8 cellular contexts compared by ENCODE assay signal in genomic region chr5:148482697-148483462, GRCh38.
A peak's percentile ranks its signal among the peaks of the same experiment; 100 is the strongest.
DNase-seq lines count a peak whose midpoint lies in the region; ATAC-seq, FAIRE-seq and TF ChIP-seq lines count a peak whose summit lies in the region.

No MANE protein-coding gene starts in this region.

- H3K27ac ChIP-seq in HL-60 (replicated peaks) (no peak overlapping the region), K562 (ENCODE audit: extremely low read depth, low read depth, low read length) (no peak overlapping the region; the same call in 2 of the 3 replicates)

- no peaks in the 10 kb centered on the region for H4K20me1 ChIP-seq in K562 (replicated peaks; ENCODE audit: control insufficient read depth, insufficient read depth, low read length)

- peak; percentile 0 for DNase-seq in CMK (ENCODE audit: low read depth)
- peak; percentile 10 to 64 for DNase-seq in HL-60 (ENCODE audit: low read depth in 1 of 2, low spot score in 1 of 2)
- DNase-seq in T-helper 2 cell, result peak; percentile 4 to 50 (median 28)
- peak; percentile 69 to 85 (median 75) for DNase-seq in K562 (ENCODE audit: extremely low read depth in 1 of 4, low spot score in 3 of 4)
- DNase-seq in islet precursor cell, result peak; percentile 84
- peak in 2 of 3 donors; percentile 17 to 38 for DNase-seq in stimulated activated CD4-positive, alpha-beta T cell treated with anti-CD3 and anti-CD28 coated beads, TNF-alpha, amount 100 ng/mL, for 1 hour (ENCODE audit: low read depth in 3 of 3, low spot score in 1 of 3)
- DNase-seq in NCI-H1417 (lab: John Stamatoyannopoulos, UW), result no peak

- H2AFZ ChIP-seq in K562 (ENCODE audit: low read depth, low read length), result peak overlapping the region; percentile 99

- no peak for TF ChIP-seq POLR2A in K562 (conservative IDR thresholded peaks at IDR 0.05)

- intact Hi-C loops in K562 (cut with micrococcal nuclease), result loop anchor here (1.0 to 2.0 kb wide), 2 partner anchors 38 to 204 kb away; no protein-coding TSS in a partner anchor

- H3K4me1 ChIP-seq in K562 (replicated peaks in 1 of 2; ENCODE audit: control insufficient read depth in 2 of 2, insufficient read depth in 2 of 2, low read length in 2 of 2), result peaks cover 0 to 5% of the 10 kb centered on the region in 2 experiments; a peak in 2 of 5 replicates

- POLR2A ChIA-PET in K562 (lab: Yijun Ruan, JAX), result no interaction called here

- TF ChIP-seq CTCF in HL-60 (IDR thresholded peaks at IDR 0.05; ENCODE audit: insufficient read depth, low read length) (peak; percentile 65), K562 (IDR thresholded peaks at IDR 0.05 in 2 of 3, conservative IDR thresholded peaks at IDR 0.05 in 1 of 3; ENCODE audit: insufficient read depth in 2 of 3, low read depth in 1 of 3, low read length in 3 of 3) (peak; percentile 78 to 94 (median 85))

- H3K4me3 ChIP-seq in HL-60 (replicated peaks; ENCODE audit: insufficient read depth, low read length) (no peak overlapping the region), K562 (peak overlapping the region; percentile 16)

- H3K9ac ChIP-seq in K562 (ENCODE audit: insufficient read depth in 1 of 2, low read depth in 2 of 2, low read length in 2 of 2), result peak overlapping the region; percentile 24 to 67; a peak in 2 of 4 replicates

- no peaks in the 10 kb centered on the region for H3K9me3 ChIP-seq in K562 (replicated peaks; ENCODE audit: control insufficient read depth, insufficient read depth, low read depth, low read length)

- peak; percentile 91 for FAIRE-seq in K562 (lab: Jason Lieb, UNC)

- CTCF ChIA-PET in K562 (lab: Yijun Ruan, JAX; ENCODE audit: low intra/inter-chr PET ratio), result interaction anchor here (0.6 to 1.7 kb wide), 2 partner anchors 22 to 248 kb away, joined by 3 to 4 read pairs; no protein-coding TSS in a partner anchor

- TF ChIP-seq RAD21 in K562 (CRISPR knock-in tag; conservative IDR thresholded peaks at IDR 0.05 in 1 of 2, IDR thresholded peaks at IDR 0.05 in 1 of 2), result peak; percentile 29 to 67; a peak in 3 of 4 replicates

- no peak for TF ChIP-seq EP300 in K562 (IDR thresholded peaks at IDR 0.05; ENCODE audit: low read length)

- BruUV-seq in K562 (replicated peaks; lab: Mats Ljungman, UMichigan), result no TSS peak

- H3K9me1 ChIP-seq in K562 (ENCODE audit: control insufficient read depth, insufficient read depth, low read length), result no peaks in the 10 kb centered on the region

- H3K27me3 ChIP-seq in HL-60 (ENCODE audit: insufficient read depth, poor library complexity, severe bottlenecking) (peaks cover 8% of the 10 kb centered on the region), K562 (ENCODE audit: control insufficient read depth in 2 of 2, insufficient read depth in 2 of 2, low read length in 2 of 2) (no peaks in the 10 kb centered on the region; a peak in 1 of 5 replicates)

- no peaks in the 10 kb centered on the region for H3K36me3 ChIP-seq in K562 (ENCODE audit: control insufficient read depth, insufficient read depth, low read length)

- WGBS in K562 (ENCODE audit: insufficient coverage, low coverage, missing lambda C conversion rate), result 2% methylated on average over 22 of the region's 22 CpGs

- no peaks in the 10 kb centered on the region for H3K79me2 ChIP-seq in K562 (ENCODE audit: control insufficient read depth, insufficient read depth, low read length)

- in situ Hi-C loops in K562 (cut with MboI), result no loop called here

- peak overlapping the region; percentile 86 for H3K4me2 ChIP-seq in K562 (ENCODE audit: insufficient read depth, low read length)

- ATAC-seq in GM19467 (IDR thresholded peaks at IDR 0.05; ENCODE audit: unreplicated experiment) (peak; percentile 72), K562 (peak; percentile 94)

TF ChIP-seq in K562, 482 proteins besides CTCF, POLR2A, EP300 and RAD21 (continues in another document):
- TF ChIP-seq ELF2 (CRISPR knock-in tag; IDR thresholded peaks at IDR 0.05) (no peak), BRD9 (IDR thresholded peaks at IDR 0.05; ENCODE audit: low read depth, partially characterized antibody) (peak; percentile 91), NCOA2 (IDR thresholded peaks at IDR 0.05; ENCODE audit: partially characterized antibody in 2 of 2) (no peak), ZBTB1 (CRISPR knock-in tag; IDR thresholded peaks at IDR 0.05; ENCODE audit: borderline replicate concordance, low read depth) (no peak), HDGF (IDR thresholded peaks at IDR 0.05) (peak; percentile 95; the same call in 1 of the 2 replicates), CBFA2T2 (conservative IDR thresholded peaks at IDR 0.05) (no peak), PYGO2 (tag; IDR thresholded peaks at IDR 0.05) (no peak), ESRRA (IDR thresholded peaks at IDR 0.05; ENCODE audit: borderline replicate concordance, low read depth) (0 out of 2 replicates have a peak, but pooled peaks have one; percentile 25), E4F1 (CRISPR knock-in tag; IDR thresholded peaks at IDR 0.05; ENCODE audit: borderline replicate concordance) (no peak), ZNF668 (CRISPR knock-in tag; IDR thresholded peaks at IDR 0.05) (no peak), PKNOX1 (IDR thresholded peaks at IDR 0.05) (0 out of 2 replicates have a peak, but pooled peaks have one; percentile 1), ZBED1 (IDR thresholded peaks at IDR 0.05) (no peak), ZBTB33 (CRISPR knock-in tag; IDR thresholded peaks at IDR 0.05) (0 out of 2 replicates have a peak, but pooled peaks have one; percentile 17), ZBTB7A (IDR thresholded peaks at IDR 0.05; ENCODE audit: borderline replicate concordance, control insufficient read depth, low read depth, low read length) (no peak), CTCFL (IDR thresholded peaks at IDR 0.05; ENCODE audit: borderline replicate concordance, insufficient read depth, low read depth, low read length, poor library complexity, severe bottlenecking) (peak; percentile 82), NRF1 (conservative IDR thresholded peaks at IDR 0.05 in 1 of 2, IDR thresholded peaks at IDR 0.05 in 1 of 2) (peak; percentile 28 to 48; a peak in 3 of 4 replicates)

Comparison
In these comparisons a context has a peak if more than half of its experiments do, and no peak if none do; other contexts are left out.
1. DNase-seq: peak in CMK (single experiment), HL-60 (2 of 2), T-helper 2 cell (5 of 5), K562 (4 of 4), islet precursor cell (single experiment) and stimulated activated CD4-positive, alpha-beta T cell treated with anti-CD3 and anti-CD28 coated beads, TNF-alpha, amount 100 ng/mL, for 1 hour (2 of 3); none in NCI-H1417 (0 of 3).